9 cellular contexts compared by ENCODE assay signal in genomic region chrX:68369559-68369958, GRCh38.
"Had no signal": no experiment of that assay in that cellular context is flagged by ENCODE, and none has a peak within 500 bp of the region (broad histone marks: within the 10 kb centered on the region; RNA-seq: fewer than 3 reads in every experiment).

No MANE protein-coding gene starts in this region.

- H3K9me3 ChIP-seq: HAP-1 had no signal

- H3K4me1 ChIP-seq: HAP-1 had no signal

- ATAC-seq: HCT116 had no signal

- H3K27ac ChIP-seq: HL-60, KMS-11 had no signal

- H3K36me3 ChIP-seq: HAP-1 had no signal

- DNase-seq: GOT3, H7, IMR-90, Karpas-422, KBM-7 had no signal

- H3K4me2 ChIP-seq: KMS-11 had no signal

- H3K9ac ChIP-seq: KMS-11 had no signal

- H3K4me3 ChIP-seq: HAP-1 had no signal
